Comparison of ENCODE assay signal across 8 cellular contexts in genomic region chr1:15848929-15849774, GRCh38. TPM values are rescaled to one million over a fixed set of nuclear protein-coding genes. Genes with fewer than 3 reads are reported as not detected.
DNase-seq lines count a peak whose midpoint lies in the region; ATAC-seq and TF ChIP-seq lines count a peak whose summit lies in the region.

No MANE protein-coding gene starts in this region.

- peak overlapping the region; percentile 93 for H3K9ac ChIP-seq in fibroblast of lung (ENCODE audit: insufficient read depth, low read length)

- H3K36me3 ChIP-seq in KOPT-K1 (ENCODE audit: insufficient read depth, low read length) (no peaks in the 10 kb centered on the region), PC-9 (ENCODE audit: low read depth) (no peaks in the 10 kb centered on the region), fibroblast of lung (ENCODE audit: control insufficient read depth, insufficient read depth, low read length) (no peaks in the 10 kb centered on the region)

- peak; percentile 89 for DNase-seq in Caki2 (ENCODE audit: low read depth)
- DNase-seq in PC-9: peak; percentile 77 to 78
- peak; percentile 77 to 83 for DNase-seq in fibroblast of lung (ENCODE audit: low read depth in 2 of 2)
- DNase-seq in naive thymus-derived CD8-positive, alpha-beta T cell: peak; percentile 43 to 80 (median 60)

- H3K27ac ChIP-seq in KOPT-K1 (ENCODE audit: low read depth, low read length, poor library complexity, severe bottlenecking): peak overlapping the region; percentile 82
- H3K27ac ChIP-seq in PC-9: peak overlapping the region; percentile 90
- peak overlapping the region; percentile 90 for H3K27ac ChIP-seq in fibroblast of lung (ENCODE audit: insufficient read depth, low read length)

- BruUV-seq in PC-9 (replicated peaks; lab: Mats Ljungman, UMichigan): TSS peak; percentile 42

- TF ChIP-seq CTCF in PC-9 (conservative IDR thresholded peaks at IDR 0.05) (no peak), fibroblast of lung (conservative IDR thresholded peaks at IDR 0.05 in 1 of 2, IDR thresholded peaks at IDR 0.05 in 1 of 2; ENCODE audit: low read depth in 1 of 2, low read length in 2 of 2) (no peak)

- peak overlapping the region; percentile 95 for H3K4me3 ChIP-seq in PC-9
- H3K4me3 ChIP-seq in fibroblast of lung (replicated peaks in 1 of 4; ENCODE audit: control extremely low read depth in 1 of 4, insufficient read depth in 1 of 4, low read depth in 3 of 4, low read length in 4 of 4): peak overlapping the region; percentile 69 to 93 (median 90)

- peak overlapping the region; percentile 92 for H3K27ac Mint-ChIP-seq in activated T-helper 17 cell treated with anti-CD3 and anti-CD28 coated beads, Interleukin-2, amount 50 U/mL, for 72 hours
- peak overlapping the region; percentile 93 to 98 (median 97) for H3K27ac Mint-ChIP-seq in naive thymus-derived CD8-positive, alpha-beta T cell
- H3K27ac Mint-ChIP-seq in stimulated activated naive CD8-positive, alpha-beta T cell treated with anti-CD3 and anti-CD28 coated beads, Interleukin-15, Interleukin-2, amounts not matched to agents 100 ng/mL and 50 ng/mL, for 24 hours: peak overlapping the region; percentile 94

- H4K20me1 ChIP-seq in PC-9 (ENCODE audit: insufficient read depth) (peaks cover 12% of the 10 kb centered on the region), fibroblast of lung (ENCODE audit: control insufficient read depth, extremely low read depth, insufficient read depth, low read length) (no peaks in the 10 kb centered on the region)

- H3K27me3 ChIP-seq in PC-9 (ENCODE audit: insufficient read depth, low read depth) (no peaks in the 10 kb centered on the region), fibroblast of lung (ENCODE audit: control insufficient read depth, insufficient read depth, low read length) (no peaks in the 10 kb centered on the region)

- H3K4me2 ChIP-seq in PC-9 (peak overlapping the region; percentile 95), fibroblast of lung (ENCODE audit: extremely low read depth, insufficient read depth, low read length) (peak overlapping the region; percentile 99)

- no peaks in the 10 kb centered on the region for H3K9me2 ChIP-seq in PC-9 (ENCODE audit: insufficient read depth)

- no peaks in the 10 kb centered on the region for H3K9me3 Mint-ChIP-seq in activated T-helper 17 cell treated with anti-CD3 and anti-CD28 coated beads, Interleukin-2, amount 50 U/mL, for 72 hours
- H3K9me3 Mint-ChIP-seq in naive thymus-derived CD8-positive, alpha-beta T cell: no peaks in the 10 kb centered on the region
- H3K9me3 Mint-ChIP-seq in stimulated activated naive CD8-positive, alpha-beta T cell treated with anti-CD3 and anti-CD28 coated beads, Interleukin-15, Interleukin-2, amounts not matched to agents 100 ng/mL and 50 ng/mL, for 24 hours: no peaks in the 10 kb centered on the region

- H3K79me2 ChIP-seq in PC-9 (ENCODE audit: low read depth) (peaks cover 79% of the 10 kb centered on the region), fibroblast of lung (ENCODE audit: control insufficient read depth, insufficient read depth, low read length) (peaks cover 62% of the 10 kb centered on the region)

- CTCF ChIA-PET in PC-9 (lab: Charles Lee): interaction anchor here (0.6 to 0.7 kb wide), 2 partner anchors 20 to 63 kb away, joined by 3 to 14 read pairs; no protein-coding TSS in a partner anchor

- H2AFZ ChIP-seq in PC-9: peak overlapping the region; percentile 73
- H2AFZ ChIP-seq in fibroblast of lung (ENCODE audit: low read length): peak overlapping the region; percentile 78

- H3K4me1 Mint-ChIP-seq in activated T-helper 17 cell treated with anti-CD3 and anti-CD28 coated beads, Interleukin-2, amount 50 U/mL, for 72 hours: peaks cover 20% of the 10 kb centered on the region
- peaks cover 13 to 66% (median 40%) of the 10 kb centered on the region in 4 donors for H3K4me1 Mint-ChIP-seq in naive thymus-derived CD8-positive, alpha-beta T cell
- peaks cover 55% of the 10 kb centered on the region for H3K4me1 Mint-ChIP-seq in stimulated activated naive CD8-positive, alpha-beta T cell treated with anti-CD3 and anti-CD28 coated beads, Interleukin-15, Interleukin-2, amounts not matched to agents 100 ng/mL and 50 ng/mL, for 24 hours (ENCODE audit: low read depth)

- peaks cover 17% of the 10 kb centered on the region for H3K36me3 Mint-ChIP-seq in activated T-helper 17 cell treated with anti-CD3 and anti-CD28 coated beads, Interleukin-2, amount 50 U/mL, for 72 hours (ENCODE audit: low read depth)
- H3K36me3 Mint-ChIP-seq in naive thymus-derived CD8-positive, alpha-beta T cell: no peaks in the 10 kb centered on the region
- peaks cover 8% of the 10 kb centered on the region for H3K36me3 Mint-ChIP-seq in stimulated activated naive CD8-positive, alpha-beta T cell treated with anti-CD3 and anti-CD28 coated beads, Interleukin-15, Interleukin-2, amounts not matched to agents 100 ng/mL and 50 ng/mL, for 24 hours (ENCODE audit: low read depth)

- peak; percentile 26 for ATAC-seq in activated T-helper 17 cell treated with anti-CD3 and anti-CD28 coated beads, Interleukin-2, amount 50 U/mL, for 72 hours (replicated peaks)
- peak in 1 of 2 donors; percentile 4 for ATAC-seq in naive thymus-derived CD8-positive, alpha-beta T cell
- no peak for ATAC-seq in GM21390 (IDR thresholded peaks at IDR 0.05; ENCODE audit: unreplicated experiment)

- POLR2A ChIA-PET in PC-9 (lab: Charles Lee; ENCODE audit: unreplicated experiment): interaction anchor here (0.6 to 0.7 kb wide), 3 partner anchors 70 to 77 kb away, joined by 3 to 24 read pairs (median 3); no protein-coding TSS in a partner anchor
- POLR2A ChIA-PET in naive thymus-derived CD8-positive, alpha-beta T cell (lab: Charles Lee): interaction anchor here (0.9 to 12.5 kb wide), 10 partner anchors 13 to 127 kb away, joined by 3 to 392 read pairs (median 6); partner anchors contain the start of gene ZBTB17

- in situ Hi-C loops in Caki2 (cut with HindIII; ENCODE audit: low pct_unique_long_range_greater_than_20kb, low sequenced_read_pairs): no loop called here

- no peaks in the 10 kb centered on the region for H3K27me3 Mint-ChIP-seq in activated T-helper 17 cell treated with anti-CD3 and anti-CD28 coated beads, Interleukin-2, amount 50 U/mL, for 72 hours
- H3K27me3 Mint-ChIP-seq in naive thymus-derived CD8-positive, alpha-beta T cell: no peaks in the 10 kb centered on the region
- H3K27me3 Mint-ChIP-seq in stimulated activated naive CD8-positive, alpha-beta T cell treated with anti-CD3 and anti-CD28 coated beads, Interleukin-15, Interleukin-2, amounts not matched to agents 100 ng/mL and 50 ng/mL, for 24 hours: no peaks in the 10 kb centered on the region

- H3K9me3 ChIP-seq in KOPT-K1 (ENCODE audit: insufficient read depth, low read length, poor library complexity, severe bottlenecking): no peaks in the 10 kb centered on the region
- H3K9me3 ChIP-seq in PC-9 (ENCODE audit: insufficient read depth, low read depth): no peaks in the 10 kb centered on the region
- no peaks in the 10 kb centered on the region for H3K9me3 ChIP-seq in fibroblast of lung (ENCODE audit: control insufficient read depth, insufficient read depth, low read depth, low read length)

- peak overlapping the region; percentile 97 for H3K4me3 Mint-ChIP-seq in activated T-helper 17 cell treated with anti-CD3 and anti-CD28 coated beads, Interleukin-2, amount 50 U/mL, for 72 hours
- peak overlapping the region; percentile 96 to 99 (median 98) for H3K4me3 Mint-ChIP-seq in naive thymus-derived CD8-positive, alpha-beta T cell
- peak overlapping the region; percentile 99 for H3K4me3 Mint-ChIP-seq in stimulated activated naive CD8-positive, alpha-beta T cell treated with anti-CD3 and anti-CD28 coated beads, Interleukin-15, Interleukin-2, amounts not matched to agents 100 ng/mL and 50 ng/mL, for 24 hours

- H3K4me1 ChIP-seq in PC-9 (replicated peaks; ENCODE audit: insufficient read depth) (peaks cover 20% of the 10 kb centered on the region), fibroblast of lung (ENCODE audit: control insufficient read depth, extremely low read depth, insufficient read depth, low read length) (peaks cover 2% of the 10 kb centered on the region)

- intact Hi-C loops in PC-9 (cut with micrococcal nuclease; ENCODE audit: unreplicated experiment): loop anchor here (2.0 to 5.0 kb wide), 3 partner anchors 38 to 68 kb away; no protein-coding TSS in a partner anchor

- peaks cover 23% of the 10 kb centered on the region; the same call in 1 of the 2 replicates for H3F3A ChIP-seq in PC-9 (ENCODE audit: insufficient read depth, low read depth)

RNA-seq across cellular contexts. Expression of gene SPEN, which starts 1.6 kb away (rescaled TPM):
- 6.9 and 9.3 TPM in 2 replicates for total RNA-seq in Caki2 (2014; rRNA removed; shearing (Covaris generic); ENCODE audit: low replicate concordance)
- total RNA-seq in PC-9 (2021) (44.9 and 46.8 TPM in 2 replicates), fibroblast of lung (11.0 and 11.9 TPM in 2 replicates)
- total RNA-seq in activated T-helper 17 cell treated with anti-CD3 and anti-CD28 coated beads, Interleukin-2, amount 50 U/mL, for 72 hours: 10 to 100 TPM; 48.9 to 66.7 TPM
- 3.8 and 5.1 TPM in 2 replicates for polyA plus RNA-seq in fibroblast of lung
- polyA plus RNA-seq in fibroblast of lung (2012): 13.7 and 17.6 TPM in 2 replicates
- 31.8 and 47.9 TPM in 2 replicates for polyA minus RNA-seq in fibroblast of lung (ENCODE audit: low replicate concordance)
- total RNA-seq in naive thymus-derived CD8-positive, alpha-beta T cell: 10 to 100 TPM; 85.6 to 88.3 TPM
- 10 to 100 TPM in 1 of 3 donors, 1 to 10 TPM in 2; 4.0 to 38.0 (median 8.1) TPM for polyA plus RNA-seq in naive thymus-derived CD8-positive, alpha-beta T cell

RNA-seq across cellular contexts. Expression of gene UQCRHL, which starts 41.7 kb away (rescaled TPM):
- 4.0 and 5.1 TPM in 2 replicates for total RNA-seq in Caki2 (2014; rRNA removed; shearing (Covaris generic); ENCODE audit: low replicate concordance)
- total RNA-seq in PC-9 (2021): 4.9 and 5.1 TPM in 2 replicates
- 1 to 10 TPM; 1.8 to 2.2 TPM for total RNA-seq in activated T-helper 17 cell treated with anti-CD3 and anti-CD28 coated beads, Interleukin-2, amount 50 U/mL, for 72 hours
- 4.4 and 7.8 TPM in 2 replicates for total RNA-seq in fibroblast of lung
- 1.3 and 2.7 TPM in 2 replicates for polyA plus RNA-seq in fibroblast of lung
- polyA plus RNA-seq in fibroblast of lung (2012): 3.2 and 3.8 TPM in 2 replicates
- 0.63 TPM in 1 of 2 replicates, not detected in the other for polyA minus RNA-seq in fibroblast of lung (ENCODE audit: low replicate concordance)
- 1 to 10 TPM; 1.8 to 2.0 TPM for total RNA-seq in naive thymus-derived CD8-positive, alpha-beta T cell
- polyA plus RNA-seq in naive thymus-derived CD8-positive, alpha-beta T cell: 1 to 10 TPM; 1.1 to 1.2 (median 1.2) TPM
